ENCODE assay signal across 8 cellular contexts in genomic region chr6:154675602-154676088, GRCh38. TPM values are rescaled to one million over a fixed set of nuclear protein-coding genes. Genes with fewer than 3 reads are reported as not detected.
DNase-seq lines count a peak whose midpoint lies in the region; ATAC-seq and TF ChIP-seq lines count a peak whose summit lies in the region.

No MANE protein-coding gene starts in this region.

- intact Hi-C loops in PC-3 (cut with micrococcal nuclease) (loop anchor here (1.0 to 10.0 kb wide), 5 partner anchors 57 to 518 kb away; partner anchors contain the start of gene SCAF8), esophagus squamous epithelium (cut with DNase I) (loop anchor here (10.0 kb wide), 1 partner anchor 129 kb away; no protein-coding TSS in a partner anchor)

- peak; percentile 95 for DNase-seq in G401 (ENCODE audit: low spot score)
- DNase-seq in H4 (ENCODE audit: low spot score), result peak; percentile 88
- peak; percentile 93 for DNase-seq in LHCN-M2 (ENCODE audit: low read depth)
- DNase-seq in PC-3, result peak; percentile 96
- DNase-seq in activated T-cell treated with anti-CD3 and anti-CD28 coated beads for 4 hours, result peak; percentile 86
- peak; percentile 61 for DNase-seq in esophagus squamous epithelium (lab: John Stamatoyannopoulos, UW)
- DNase-seq in natural killer cell treated with Interleukin-12 subunit alpha and Interleukin-12 subunit beta and Interleukin-15 and Interleukin-18, amount 100 ng/mL, for 72 hours (ENCODE audit: low spot score), result peak; percentile 89
- DNase-seq in stimulated activated naive CD4-positive, alpha-beta T cell (lab: John Stamatoyannopoulos, UW), result peak; percentile 60 to 88 (median 80)

- H3K4me3 ChIP-seq in PC-3 (ENCODE audit: low read length) (no peak overlapping the region), esophagus squamous epithelium (no peak overlapping the region)

- H3K9me3 ChIP-seq in PC-3 (ENCODE audit: low read length) (no peaks in the 10 kb centered on the region), esophagus squamous epithelium (no peaks in the 10 kb centered on the region)

- H3K27me3 Mint-ChIP-seq in natural killer cell treated with Interleukin-12 subunit alpha and Interleukin-12 subunit beta and Interleukin-15 and Interleukin-18, amount 100 ng/mL, for 72 hours, result no peaks in the 10 kb centered on the region

- H3K4me2 ChIP-seq in PC-3 (ENCODE audit: low read length), result no peak overlapping the region

- H3K79me2 ChIP-seq in PC-3 (ENCODE audit: low read length), result no peaks in the 10 kb centered on the region

- WGBS in esophagus squamous epithelium, 2 donors, result 0% methylated on average over 4 of the region's 4 CpGs

- POLR2A ChIA-PET in PC-3 (lab: Charles Lee; ENCODE audit: unreplicated experiment), result interaction anchor here (0.5 kb wide), 1 partner anchor 150 kb away, joined by 3 read pairs; no protein-coding TSS in a partner anchor

- H3K36me3 Mint-ChIP-seq in natural killer cell treated with Interleukin-12 subunit alpha and Interleukin-12 subunit beta and Interleukin-15 and Interleukin-18, amount 100 ng/mL, for 72 hours, result no peaks in the 10 kb centered on the region

- H3K27me3 ChIP-seq in PC-3 (ENCODE audit: low read length) (no peaks in the 10 kb centered on the region), esophagus squamous epithelium (no peaks in the 10 kb centered on the region)

- BruUV-seq in PC-3 (replicated peaks; lab: Mats Ljungman, UMichigan), result no TSS peak

- H3K4me1 Mint-ChIP-seq in natural killer cell treated with Interleukin-12 subunit alpha and Interleukin-12 subunit beta and Interleukin-15 and Interleukin-18, amount 100 ng/mL, for 72 hours (ENCODE audit: low read depth in 2 of 2), result peaks cover 5 to 7% of the 10 kb centered on the region in 2 donors

- H3F3A ChIP-seq in PC-3 (ENCODE audit: low read length, unreplicated experiment), result no peaks in the 10 kb centered on the region

- H3K9ac ChIP-seq in PC-3 (ENCODE audit: low read length), result no peak overlapping the region

- H4K20me1 ChIP-seq in PC-3 (ENCODE audit: low read length), result no peaks in the 10 kb centered on the region

- no peaks in the 10 kb centered on the region for H3K9me2 ChIP-seq in PC-3 (replicated peaks; ENCODE audit: low read length)

- H3K36me3 ChIP-seq in PC-3 (ENCODE audit: low read depth, low read length) (no peaks in the 10 kb centered on the region; the same call in 1 of the 2 replicates), esophagus squamous epithelium (no peaks in the 10 kb centered on the region)

- no peaks in the 10 kb centered on the region for H3K9me3 Mint-ChIP-seq in natural killer cell treated with Interleukin-12 subunit alpha and Interleukin-12 subunit beta and Interleukin-15 and Interleukin-18, amount 100 ng/mL, for 72 hours

- ATAC-seq in PC-3, result peak; percentile 99
- peak; percentile 97 to 98 for ATAC-seq in natural killer cell treated with Interleukin-12 subunit alpha and Interleukin-12 subunit beta and Interleukin-15 and Interleukin-18, amount 100 ng/mL, for 72 hours

- H2AFZ ChIP-seq in PC-3 (ENCODE audit: low read length), result no peak overlapping the region

- CTCF ChIA-PET in PC-3 (lab: Charles Lee), result interaction anchor here (0.5 to 1.1 kb wide), 7 partner anchors 8 to 306 kb away, joined by 3 to 27 read pairs (median 4); no protein-coding TSS in a partner anchor

- TF ChIP-seq POLR2A in esophagus squamous epithelium (IDR thresholded peaks at IDR 0.05), result no peak

- TF ChIP-seq CTCF in PC-3 (conservative IDR thresholded peaks at IDR 0.05; ENCODE audit: low read depth, low read length), result peak; percentile 99
- peak; percentile 90 to 99 (median 98) for TF ChIP-seq CTCF in esophagus squamous epithelium (IDR thresholded peaks at IDR 0.05)

- no peak overlapping the region for H3K27ac ChIP-seq in PC-3 (ENCODE audit: low read length)
- H3K27ac ChIP-seq in esophagus squamous epithelium, result no peak overlapping the region

- no peak overlapping the region for H3K4me3 Mint-ChIP-seq in natural killer cell treated with Interleukin-12 subunit alpha and Interleukin-12 subunit beta and Interleukin-15 and Interleukin-18, amount 100 ng/mL, for 72 hours

- in situ Hi-C loops in G401 (cut with HindIII; ENCODE audit: low sequenced_read_pairs), result no loop called here

- H3K4me1 ChIP-seq in PC-3 (ENCODE audit: insufficient read depth, low read length), result no peaks in the 10 kb centered on the region
- H3K4me1 ChIP-seq in esophagus squamous epithelium, result no peaks in the 10 kb centered on the region

- no peak overlapping the region for H3K27ac Mint-ChIP-seq in natural killer cell treated with Interleukin-12 subunit alpha and Interleukin-12 subunit beta and Interleukin-15 and Interleukin-18, amount 100 ng/mL, for 72 hours

RNA-seq across cellular contexts. Expression of gene SCAF8, which starts 57.6 kb away (rescaled TPM):
- total RNA-seq in G401 (2014; rRNA removed; shearing (Covaris generic)), result 18.6 and 26.2 TPM in 2 replicates
- total RNA-seq in H4 (2014; rRNA removed; shearing (Covaris generic)), result 10.7 and 13.5 TPM in 2 replicates
- total RNA-seq in LHCN-M2 (2014; rRNA removed) (25.8 and 30.7 TPM in 2 replicates), PC-3 (2014; rRNA removed) (11.9 and 15.0 TPM in 2 replicates), esophagus squamous epithelium (10 to 100 TPM; 14.8 to 31.3 (median 20.5) TPM)
- 10.3 TPM for polyA plus RNA-seq in LHCN-M2 (2012)
- 10 to 100 TPM; 39.3 to 43.4 TPM for total RNA-seq in natural killer cell treated with Interleukin-12 subunit alpha and Interleukin-12 subunit beta and Interleukin-15 and Interleukin-18, amount 100 ng/mL, for 72 hours
